In the genomic region with DNA sequence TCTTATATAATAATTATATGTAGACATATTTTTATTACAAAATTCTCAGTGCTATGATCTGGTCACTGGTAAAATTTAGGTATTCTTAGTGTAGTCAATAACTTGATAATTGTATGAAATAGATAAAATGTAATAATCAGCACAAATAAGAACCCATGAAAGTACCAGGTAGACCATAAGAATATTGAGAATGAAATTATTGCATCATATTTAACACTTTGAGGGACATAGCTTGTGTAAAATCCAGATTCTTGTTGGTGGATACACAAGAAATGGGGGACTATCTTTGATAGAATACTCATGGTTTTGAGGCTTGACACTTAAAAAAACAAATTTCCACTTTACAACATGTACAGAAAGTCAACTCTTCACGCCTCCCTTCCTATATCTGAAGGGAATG, we compare ENCODE assay signal across 34 cellular contexts.
"Had no signal": no experiment of that assay in that cellular context is flagged by ENCODE, and none has a peak within 500 bp of the region (broad histone marks: within the 10 kb centered on the region; RNA-seq: fewer than 3 reads in every experiment).

No MANE protein-coding gene starts in this region.

- DNase-seq: Karpas-422, Kasumi-1, MG63, MM.1S, MV-4-11, NCI-H1048, NCI-H1092, NCI-H1092 treated with DMSO at 0.1 percent for 48 hours, NCI-H1105, NCI-H1105 treated with DMSO at 0.1 percent for 48 hours, NCI-H1417, NCI-H1417 treated with DMSO at 0.1 percent for 48 hours, NCI-H1436, NCI-H1436 treated with DMSO at 0.1 percent for 48 hours, NCI-H146, NCI-H1694, NCI-H1694 treated with DMSO at 0.1 percent for 48 hours, NCI-H187, NCI-H187 treated with DMSO at 0.1 percent for 48 hours, NCI-H1930, NCI-H2029, NCI-H2029 treated with DMSO at 0.1 percent for 48 hours, NCI-H2081, NCI-H2081 treated with DMSO at 0.1 percent for 48 hours, NCI-H2107, NCI-H2171, NCI-H2171 treated with DMSO at 0.1 percent for 48 hours, NCI-H2227 treated with DMSO at 0.1 percent for 48 hours, NCI-H226, NCI-H345, NCI-H446, NCI-H446 treated with DMSO at 0.1 percent for 48 hours, NCI-H510A, NCI-H510A treated with DMSO at 0.1 percent for 48 hours had no signal

- H3K4me3 ChIP-seq: MG63 had no signal

- H3K36me3 ChIP-seq: MG63 had no signal

- H3K9me3 ChIP-seq: MG63 had no signal

- H3K27me3 ChIP-seq: MG63 had no signal
